ENCODE assay signal across 1 cellular context in the genomic region with DNA sequence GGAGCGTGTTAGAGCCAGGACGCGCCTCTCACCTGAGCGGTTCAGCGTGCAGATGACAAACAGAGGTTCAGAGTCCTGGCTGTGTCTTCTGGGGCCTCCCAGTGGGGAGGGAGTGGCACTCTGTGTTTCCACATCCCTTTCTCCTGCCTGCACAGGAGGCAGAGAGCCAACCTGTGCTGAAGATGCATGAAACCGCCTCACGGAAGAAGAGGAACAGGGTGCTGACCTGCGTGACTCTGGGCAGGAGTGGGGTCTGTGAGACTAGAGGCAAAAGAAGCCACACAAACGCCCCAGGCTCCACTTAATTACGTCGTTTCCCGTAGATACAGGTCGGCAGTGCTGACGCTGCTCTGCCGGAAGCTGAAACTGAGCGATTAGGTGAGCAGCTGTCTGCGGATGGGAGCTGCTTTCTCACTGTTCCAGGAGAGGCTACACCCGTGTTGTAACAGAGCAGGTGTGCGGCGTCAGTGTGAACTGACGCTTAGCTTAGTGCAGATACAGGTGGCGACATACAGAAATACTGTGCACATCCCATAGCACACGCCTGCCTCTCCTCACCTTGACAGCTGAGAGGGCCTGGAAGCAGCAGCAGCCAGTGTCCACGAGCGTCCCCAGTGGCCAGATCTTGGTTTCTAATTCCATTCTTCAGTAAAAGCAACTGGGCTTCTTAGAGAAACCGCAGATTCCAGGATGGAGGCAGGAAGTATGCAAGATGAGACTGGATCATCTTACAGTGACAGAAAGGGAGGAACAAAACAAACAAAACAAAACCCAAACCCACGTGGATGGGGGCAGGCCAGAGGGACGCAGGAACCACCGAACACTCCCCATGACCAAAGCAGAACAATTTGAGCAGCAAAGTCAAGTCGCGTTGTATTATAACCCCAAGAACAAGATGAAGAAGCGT.
A peak's percentile ranks its signal among the peaks of the same experiment; 100 is the strongest.
TF ChIP-seq lines count a peak whose summit lies in the region.

No MANE protein-coding gene starts in this region.

TF ChIP-seq in H1, 55 proteins besides CTCF, POLR2A, EP300 and RAD21:
- TF ChIP-seq PHF8 (conservative IDR thresholded peaks at IDR 0.05; ENCODE audit: low read depth, low read length) (no peak), RXRA (IDR thresholded peaks at IDR 0.05; ENCODE audit: insufficient read depth, low read depth, low read length) (no peak), SIN3A (conservative IDR thresholded peaks at IDR 0.05 in 1 of 2, IDR thresholded peaks at IDR 0.05 in 1 of 2; ENCODE audit: low read depth in 1 of 2, low read length in 2 of 2) (0 out of 4 replicates have a peak, but pooled peaks of 1 of the 2 experiments have one; percentile 27), TEAD4 (IDR thresholded peaks at IDR 0.05; ENCODE audit: low read depth, low read length) (peak; percentile 13; the same call in 1 of the 2 replicates), SP1 (IDR thresholded peaks at IDR 0.05; ENCODE audit: low read depth, low read length) (no peak), E2F6 (IDR thresholded peaks at IDR 0.05) (no peak)
